In the genomic region with DNA sequence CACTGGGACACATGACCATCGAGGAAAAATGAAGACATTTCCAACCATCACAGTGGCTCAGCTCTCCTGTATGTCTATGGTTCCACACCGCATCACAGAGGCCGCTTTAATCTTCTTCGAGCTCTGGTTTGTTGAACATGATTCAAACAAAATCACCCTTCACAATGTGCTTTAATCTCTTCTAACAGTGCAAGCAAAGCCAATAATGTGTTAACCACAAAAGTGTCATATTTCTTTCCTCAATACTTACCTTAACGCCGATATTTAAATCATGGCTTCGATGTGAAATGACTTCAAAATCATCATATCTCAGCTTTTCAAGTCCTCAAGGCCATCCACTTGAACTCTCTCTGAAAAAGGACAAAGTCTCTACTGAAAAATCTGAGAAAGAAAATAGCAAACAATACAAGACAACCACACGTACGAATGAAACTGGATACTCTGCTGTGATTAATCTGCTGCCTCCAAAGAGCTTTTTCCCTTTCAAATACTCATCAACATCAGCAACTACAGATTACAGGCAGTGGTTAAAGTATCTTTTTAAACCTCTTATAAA, we compare ENCODE assay signal across 12 cellular contexts. TPM values are rescaled to one million over a fixed set of nuclear protein-coding genes. Genes with fewer than 3 reads are reported as not detected.
DNase-seq lines count a peak whose midpoint lies in the region; ATAC-seq, FAIRE-seq and TF ChIP-seq lines count a peak whose summit lies in the region.
"Had no signal": no experiment of that assay in that cellular context is flagged by ENCODE, and none has a peak within 500 bp of the region (broad histone marks: within the 10 kb centered on the region; RNA-seq: fewer than 3 reads in every experiment).

No MANE protein-coding gene starts in this region.

- H3K9me3 Mint-ChIP-seq in Calu3 (ENCODE audit: low read depth, unreplicated experiment) (peaks cover 3% of the 10 kb centered on the region), astrocyte (ENCODE audit: unreplicated experiment) (peaks cover 8% of the 10 kb centered on the region), nephron (peaks cover 28% of the 10 kb centered on the region)

- H3K36me3 Mint-ChIP-seq in Calu3 (ENCODE audit: insufficient read depth, unreplicated experiment) (peaks cover 53% of the 10 kb centered on the region), astrocyte (ENCODE audit: low read depth, unreplicated experiment) (peaks cover 31% of the 10 kb centered on the region), nephron (ENCODE audit: low read depth) (peaks cover 63% of the 10 kb centered on the region)

- H3K4me1 Mint-ChIP-seq in Calu3 (ENCODE audit: low read depth, unreplicated experiment) (peaks cover 53% of the 10 kb centered on the region), astrocyte (ENCODE audit: low read depth, unreplicated experiment) (peaks cover 48% of the 10 kb centered on the region), nephron (peaks cover 46% of the 10 kb centered on the region)

- H3K9me3 ChIP-seq in astrocyte (ENCODE audit: insufficient read depth, low read depth, low read length): no peaks in the 10 kb centered on the region
- no peaks in the 10 kb centered on the region for H3K9me3 ChIP-seq in lower lobe of right lung
- peaks cover 0 to 14% (median 2%) of the 10 kb centered on the region in 4 donors for H3K9me3 ChIP-seq in stomach

- H3K27ac ChIP-seq in astrocyte (ENCODE audit: low read depth, low read length) (peak overlapping the region; percentile 94), lower lobe of right lung (no peak overlapping the region), stomach (peak overlapping the region in 2 of 5 donors; percentile 15 to 85)
- H3K27ac ChIP-seq: parathyroid adenoma had no signal

- H3K27ac Mint-ChIP-seq in Calu3 (ENCODE audit: unreplicated experiment) (peak overlapping the region; percentile 90), astrocyte (ENCODE audit: unreplicated experiment) (peak overlapping the region; percentile 87), nephron (peak overlapping the region; percentile 43 to 74 (median 68))

- BruUV-seq in Calu3 (replicated peaks; lab: Mats Ljungman, UMichigan): no TSS peak

- H3K4me3 Mint-ChIP-seq in Calu3 (ENCODE audit: low read depth, unreplicated experiment): no peak overlapping the region
- H3K4me3 Mint-ChIP-seq in astrocyte (ENCODE audit: unreplicated experiment): no peak overlapping the region
- no peak overlapping the region for H3K4me3 Mint-ChIP-seq in nephron

- H3K36me3 ChIP-seq in astrocyte (ENCODE audit: insufficient read depth, low read length) (peaks cover 7% of the 10 kb centered on the region), lower lobe of right lung (peaks cover 6% of the 10 kb centered on the region), stomach (peaks cover 12 to 36% (median 19%) of the 10 kb centered on the region in 4 donors)

- no peak for TF ChIP-seq POLR2A in stomach (IDR thresholded peaks at IDR 0.05)

- H3K4me3 ChIP-seq in astrocyte (ENCODE audit: insufficient read depth, low read depth, low read length): no peak overlapping the region
- no peak overlapping the region for H3K4me3 ChIP-seq in lower lobe of right lung
- no peak overlapping the region for H3K4me3 ChIP-seq in stomach
- H3K4me3 ChIP-seq: upper lobe of left lung had no signal

- TF ChIP-seq CTCF in Calu3 (IDR thresholded peaks at IDR 0.05; ENCODE audit: unreplicated experiment) (no peak), astrocyte (IDR thresholded peaks at IDR 0.05; ENCODE audit: insufficient read depth, low read depth, low read length) (no peak), nephron (IDR thresholded peaks at IDR 0.05; ENCODE audit: unreplicated experiment in 3 of 3) (no peak), lower lobe of right lung (IDR thresholded peaks at IDR 0.05) (no peak), stomach (IDR thresholded peaks at IDR 0.05) (no peak)

- FAIRE-seq in astrocyte (lab: Jason Lieb, UNC): no peak
- FAIRE-seq: G401.6 had no signal

- H3K4me2 ChIP-seq in astrocyte (ENCODE audit: low read length): peak overlapping the region; percentile 53

- TF ChIP-seq EP300 in stomach (IDR thresholded peaks at IDR 0.05): no peak

- CTCF ChIA-PET in Calu3 (lab: Charles Lee): interaction anchor here (0.6 to 0.9 kb wide), 3 partner anchors 14 to 1231 kb away, joined by 3 read pairs; no protein-coding TSS in a partner anchor

- ATAC-seq in lower lobe of right lung: no peak
- ATAC-seq in GM19397 (IDR thresholded peaks at IDR 0.05; ENCODE audit: unreplicated experiment): no peak

- H4K20me1 ChIP-seq in astrocyte (ENCODE audit: insufficient read depth, low read length): no peaks in the 10 kb centered on the region

- WGBS in stomach, 5 donors: 69 to 84% (median 73%) methylated on average over 9 of the region's 9 CpGs

- H3K4me1 ChIP-seq in astrocyte (ENCODE audit: insufficient read depth, low read length) (peaks cover 48% of the 10 kb centered on the region), lower lobe of right lung (peaks cover 37% of the 10 kb centered on the region), stomach (peaks cover 13 to 52% (median 33%) of the 10 kb centered on the region in 4 donors)
- H3K4me1 ChIP-seq: parathyroid adenoma had no signal

- peak overlapping the region; percentile 59 for H3K9ac ChIP-seq in astrocyte (ENCODE audit: low read length)
- H3K9ac ChIP-seq: parathyroid adenoma had no signal

- H2AFZ ChIP-seq in astrocyte (ENCODE audit: low read depth, low read length): no peak overlapping the region
- H2AFZ ChIP-seq: parathyroid adenoma had no signal

- DNase-seq in Calu3: no peak
- DNase-seq in NCI-H1436 (lab: John Stamatoyannopoulos, UW): peak; percentile 60
- DNase-seq in astrocyte (ENCODE audit: low read depth): peak; percentile 53
- no peak for DNase-seq in lower lobe of right lung
- no peak for DNase-seq in stomach
- DNase-seq in NCI-H2227 treated with DMSO at 0.1 percent for 48 hours (lab: John Stamatoyannopoulos, UW): no peak
- DNase-seq: stimulated activated CD4-positive, alpha-beta T cell treated with anti-CD3 and anti-CD28 coated beads, Interleukin-4, amount 100 ng/mL, for 4 hours; upper lobe of left lung had no signal

- peaks cover 32% of the 10 kb centered on the region for H3K79me2 ChIP-seq in astrocyte (ENCODE audit: insufficient read depth, low read length)

- H3K27me3 Mint-ChIP-seq in Calu3 (ENCODE audit: unreplicated experiment): no peaks in the 10 kb centered on the region
- H3K27me3 Mint-ChIP-seq in astrocyte (ENCODE audit: low read depth, unreplicated experiment): no peaks in the 10 kb centered on the region
- H3K27me3 Mint-ChIP-seq in nephron (ENCODE audit: low read depth): no peaks in the 10 kb centered on the region

- H3K27me3 ChIP-seq in astrocyte (ENCODE audit: insufficient read depth, low read length) (no peaks in the 10 kb centered on the region), lower lobe of right lung (ENCODE audit: low read depth) (no peaks in the 10 kb centered on the region), stomach (no peaks in the 10 kb centered on the region)
- H3K27me3 ChIP-seq: upper lobe of left lung had no signal

- intact Hi-C loops in Calu3 (cut with micrococcal nuclease; ENCODE audit: unreplicated experiment): loop anchor here (2.0 to 5.0 kb wide), 3 partner anchors 23 to 71 kb away; a partner anchor contains a TSS
- intact Hi-C loops in lower lobe of right lung (cut with DNase I): no loop called here
- intact Hi-C loops in stomach (cut with DNase I; ENCODE audit: low total_unique reads): no loop called here

RNA-seq across cellular contexts. Expression of a gene that starts 23.0 kb away (rescaled TPM):
- total RNA-seq in Calu3 (2022): 111 and 147 TPM in 2 replicates
- 70.4 and 73.3 TPM in 2 replicates for total RNA-seq in astrocyte
- total RNA-seq in lower lobe of right lung: 118 TPM
- 100 to 1,000 TPM in 4 of 5 donors, 10 to 100 TPM in 1; 95.9 to 400 (median 131) TPM for total RNA-seq in stomach
- polyA plus RNA-seq in stomach: 10 to 100 TPM in 1 of 3 donors, 1 to 10 TPM in 2; 6.8 to 32.4 (median 7.5) TPM

Comparison
In these comparisons a context has a peak if more than half of its experiments do, and no peak if none do; other contexts are left out.
1. DNase-seq: peak in NCI-H1436 (single experiment) and astrocyte (single experiment); none in Calu3 (single experiment), lower lobe of right lung (single experiment), stomach (single experiment) and NCI-H2227 treated with DMSO at 0.1 percent for 48 hours (single experiment).
2. Peak in every context shown above with its lines, with median percentiles within 50 percentile points of each other: H3K27ac Mint-ChIP-seq.